ENCODE assay signal across 9 cellular contexts in the genomic region with DNA sequence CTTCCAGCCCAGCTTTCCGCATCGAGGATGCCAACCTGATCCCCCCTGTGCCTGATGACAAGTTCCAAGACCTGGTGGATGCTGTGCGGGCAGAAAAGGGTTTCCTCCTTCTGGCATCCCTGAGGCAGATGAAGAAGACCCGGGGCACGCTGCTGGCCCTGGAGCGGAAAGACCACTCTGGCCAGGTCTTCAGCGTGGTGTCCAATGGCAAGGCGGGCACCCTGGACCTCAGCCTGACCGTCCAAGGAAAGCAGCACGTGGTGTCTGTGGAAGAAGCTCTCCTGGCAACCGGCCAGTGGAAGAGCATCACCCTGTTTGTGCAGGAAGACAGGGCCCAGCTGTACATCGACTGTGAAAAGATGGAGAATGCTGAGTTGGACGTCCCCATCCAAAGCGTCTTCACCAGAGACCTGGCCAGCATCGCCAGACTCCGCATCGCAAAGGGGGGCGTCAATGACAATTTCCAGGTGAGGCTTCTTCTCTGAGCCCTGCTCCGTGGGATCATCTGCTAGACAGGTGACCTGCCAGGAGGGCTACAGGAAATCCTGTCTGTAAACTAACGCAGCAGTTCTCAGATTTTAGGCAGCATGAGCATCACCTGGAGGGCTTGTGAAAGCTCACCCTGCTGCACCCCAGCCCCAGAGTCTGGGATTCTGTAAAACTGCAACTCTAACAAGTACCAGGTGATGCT. TPM values are rescaled to one million over a fixed set of nuclear protein-coding genes. Genes with fewer than 3 reads are reported as not detected.
A peak's percentile ranks its signal among the peaks of the same experiment; 100 is the strongest.
DNase-seq lines count a peak whose midpoint lies in the region; ATAC-seq, FAIRE-seq and TF ChIP-seq lines count a peak whose summit lies in the region.
"Had no signal": no experiment of that assay in that cellular context is flagged by ENCODE, and none has a peak within 500 bp of the region (broad histone marks: within the 10 kb centered on the region; RNA-seq: fewer than 3 reads in every experiment).

No MANE protein-coding gene starts in this region.

- no peak overlapping the region for H3K27ac Mint-ChIP-seq in activated T-cell treated with anti-CD3 and anti-CD28 coated beads, Interleukin-2, amount 50 U/mL, for 24 hours

- H3K36me3 Mint-ChIP-seq in activated T-cell treated with anti-CD3 and anti-CD28 coated beads, Interleukin-2, amount 50 U/mL, for 24 hours (ENCODE audit: low read depth) = no peaks in the 10 kb centered on the region

- DNase-seq in choroid plexus epithelial cell (ENCODE audit: low read depth) (peak; percentile 59), left colon (peak; percentile 63 to 68), small intestine (no peak), NCI-H146 (lab: John Stamatoyannopoulos, UW) (no peak), Kasumi-1 (lab: John Stamatoyannopoulos, UW) (no peak)
- DNase-seq in activated T-cell treated with anti-CD3 and anti-CD28 coated beads, Interleukin-2, amount 50 U/mL, for 24 hours = no peak
- DNase-seq: NCI-H446 had no signal

- peaks cover 16% of the 10 kb centered on the region for H3K4me1 Mint-ChIP-seq in activated T-cell treated with anti-CD3 and anti-CD28 coated beads, Interleukin-2, amount 50 U/mL, for 24 hours (ENCODE audit: low read depth)

- H3K9me3 ChIP-seq in HUES64 (ENCODE audit: insufficient read depth, low read depth, low read length) = no peaks in the 10 kb centered on the region
- H3K9me3 ChIP-seq in small intestine (ENCODE audit: control insufficient read depth, low read depth) = no peaks in the 10 kb centered on the region

- intact Hi-C loops in left colon (cut with DNase I, micrococcal nuclease) = loop anchor here in 1 of 2 donors (5.0 to 10.0 kb wide), 3 partner anchors 268 to 765 kb away; no protein-coding TSS in a partner anchor

- H3K4me1 ChIP-seq in HUES64 (ENCODE audit: insufficient read depth, low read length) (peaks cover 31% of the 10 kb centered on the region), small intestine (ENCODE audit: control insufficient read depth in 2 of 2, insufficient read depth in 1 of 2, low read depth in 1 of 2, low read length in 1 of 2) (no peaks in the 10 kb centered on the region)

- H3K4me3 Mint-ChIP-seq in activated T-cell treated with anti-CD3 and anti-CD28 coated beads, Interleukin-2, amount 50 U/mL, for 24 hours = no peak overlapping the region

- no peak for FAIRE-seq in small intestine (lab: Jason Lieb, UNC)

- H3K27me3 Mint-ChIP-seq in activated T-cell treated with anti-CD3 and anti-CD28 coated beads, Interleukin-2, amount 50 U/mL, for 24 hours = peaks cover 49% of the 10 kb centered on the region

- H3K9me3 Mint-ChIP-seq in activated T-cell treated with anti-CD3 and anti-CD28 coated beads, Interleukin-2, amount 50 U/mL, for 24 hours = no peaks in the 10 kb centered on the region

- H3K36me3 ChIP-seq in HUES64 (ENCODE audit: insufficient read depth, low read length) (peaks cover 54% of the 10 kb centered on the region), small intestine (ENCODE audit: control insufficient read depth in 2 of 2, insufficient read depth in 2 of 2, low read length in 2 of 2) (no peaks in the 10 kb centered on the region)

- H3K4me3 ChIP-seq in HUES64 (ENCODE audit: low read length) (peak overlapping the region; percentile 72), choroid plexus epithelial cell (ENCODE audit: low read depth, low read length) (peak overlapping the region; percentile 73), small intestine (ENCODE audit: low read depth in 1 of 2, low read length in 2 of 2) (peak overlapping the region; percentile 14 to 45)

- H3K27ac ChIP-seq in HUES64 (ENCODE audit: low read depth, low read length) (no peak overlapping the region), small intestine (ENCODE audit: low read depth in 1 of 2, low read length in 1 of 2) (peak overlapping the region in 1 of 2 donors; percentile 91)

- H3K27me3 ChIP-seq in HUES64 (ENCODE audit: insufficient read depth, low read length) (peaks cover 7% of the 10 kb centered on the region; the same call in 1 of the 2 replicates), small intestine (ENCODE audit: control insufficient read depth in 2 of 2, insufficient read depth in 2 of 2, low read length in 2 of 2) (no peaks in the 10 kb centered on the region)

- WGBS in HUES64 = 94% methylated on average over 20 of the region's 20 CpGs
- 68 to 84% (median 81%) methylated on average over 20 of the region's 20 CpGs for WGBS in small intestine, 3 donors

- ATAC-seq in left colon (no peak), HG02981 (IDR thresholded peaks at IDR 0.05; ENCODE audit: unreplicated experiment) (no peak)

- TF ChIP-seq CTCF in choroid plexus epithelial cell (conservative IDR thresholded peaks at IDR 0.05; ENCODE audit: low read depth, low read length) = no peak

- peak overlapping the region; percentile 85; the same call in 1 of the 2 replicates for H3K9ac ChIP-seq in HUES64 (ENCODE audit: low read depth, low read length)

RNA-seq across cellular contexts. Expression of a gene that starts 1.6 kb away (rescaled TPM):
- 13.5 TPM for polyA plus RNA-seq in HUES64 (2013, experiment 1 of 2)
- polyA plus RNA-seq in HUES64 (2013, experiment 2 of 2) = 11.3 TPM
- 100 to 1,000 TPM; 174 to 181 TPM for total RNA-seq in left colon
- polyA plus RNA-seq in small intestine = 10 to 100 TPM in 1 of 3 donors, 1 to 10 TPM in 2; 2.0 to 69.8 (median 3.5) TPM

Comparison
In these comparisons a context has a peak if more than half of its experiments do, and no peak if none do; other contexts are left out.
1. DNase-seq: peak in choroid plexus epithelial cell (single experiment) and left colon (2 of 2); none in small intestine (single experiment), NCI-H146 (single experiment), activated T-cell treated with anti-CD3 and anti-CD28 coated beads, Interleukin-2, amount 50 U/mL, for 24 hours (single experiment) and Kasumi-1 (0 of 2).
2. Peak in every context shown above with its lines, with median percentiles within 50 percentile points of each other: H3K4me3 ChIP-seq.